In genomic region chr1:164625004-164625617, GRCh38 we compare ENCODE assay signal across 12 cellular contexts.
DNase-seq lines count a peak whose midpoint lies in the region; ATAC-seq and TF ChIP-seq lines count a peak whose summit lies in the region.
"Had no signal": no experiment of that assay in that cellular context is flagged by ENCODE, and none has a peak within 500 bp of the region (broad histone marks: within the 10 kb centered on the region; RNA-seq: fewer than 3 reads in every experiment).

No MANE protein-coding gene starts in this region.

- H3K9me3 Mint-ChIP-seq in endothelial cell (ENCODE audit: unreplicated experiment), result no peaks in the 10 kb centered on the region

- no peak overlapping the region for H3K4me3 Mint-ChIP-seq in endothelial cell (ENCODE audit: unreplicated experiment)

- no TSS peak for BruUV-seq in OCI-LY7 (replicated peaks; lab: Mats Ljungman, UMichigan)

- no peaks in the 10 kb centered on the region for H3K9me3 ChIP-seq in OCI-LY7 (ENCODE audit: low read length)
- H3K9me3 ChIP-seq: right lobe of liver had no signal

- CTCF ChIA-PET in OCI-LY7 (lab: Charles Lee; ENCODE audit: unreplicated experiment), result no interaction called here

- no peaks in the 10 kb centered on the region for H4K20me1 ChIP-seq in OCI-LY7 (ENCODE audit: insufficient read depth, low read length)

- no peak overlapping the region for H3K4me3 ChIP-seq in OCI-LY7 (ENCODE audit: low read depth, low read length, poor library complexity, severe bottlenecking)
- H3K4me3 ChIP-seq in retinal pigment epithelial cell (ENCODE audit: low read length), result no peak overlapping the region
- H3K4me3 ChIP-seq: right lobe of liver had no signal

- 0 out of 2 replicates have a peak, but pooled peaks have one; percentile 8 for TF ChIP-seq CTCF in GM12874 (IDR thresholded peaks at IDR 0.05; ENCODE audit: insufficient read depth, low read depth, low read length)
- 0 out of 2 replicates have a peak, but pooled peaks have one; percentile 10 for TF ChIP-seq CTCF in OCI-LY7 (conservative IDR thresholded peaks at IDR 0.05; ENCODE audit: low read length)
- peak; percentile 87 for TF ChIP-seq CTCF in endothelial cell (IDR thresholded peaks at IDR 0.05; ENCODE audit: unreplicated experiment)
- TF ChIP-seq CTCF in retinal pigment epithelial cell (conservative IDR thresholded peaks at IDR 0.05; ENCODE audit: low read depth, low read length), result peak; percentile 57

- ATAC-seq in HG03025 (IDR thresholded peaks at IDR 0.05; ENCODE audit: low FRiP score, unreplicated experiment), result no peak
- no peak for ATAC-seq in HG02588 (IDR thresholded peaks at IDR 0.05; ENCODE audit: unreplicated experiment)
- ATAC-seq: activated CD4-positive, CD25-positive, alpha-beta regulatory T cell treated with anti-CD3 and anti-CD28 coated beads, Interleukin-2, amount 50 U/mL, for 24 hours; left colon; right lobe of liver had no signal

- no peak overlapping the region for H3K27ac ChIP-seq in OCI-LY7 (ENCODE audit: low read depth, low read length, poor library complexity, severe bottlenecking)
- H3K27ac ChIP-seq: right lobe of liver had no signal

- intact Hi-C loops in OCI-LY7 (cut with micrococcal nuclease; ENCODE audit: unreplicated experiment), result no loop called here

- H3K27me3 Mint-ChIP-seq in endothelial cell (ENCODE audit: unreplicated experiment), result no peaks in the 10 kb centered on the region

- H3K36me3 ChIP-seq in OCI-LY7 (ENCODE audit: insufficient read depth, low read length), result no peaks in the 10 kb centered on the region
- H3K36me3 ChIP-seq: right lobe of liver had no signal

- no peaks in the 10 kb centered on the region for H3K36me3 Mint-ChIP-seq in endothelial cell (ENCODE audit: low read depth, unreplicated experiment)

- H3K4me2 ChIP-seq in OCI-LY7 (ENCODE audit: low read length), result no peak overlapping the region

- POLR2A ChIA-PET in OCI-LY7 (lab: Charles Lee), result no interaction called here

- H3K79me2 ChIP-seq in OCI-LY7 (ENCODE audit: insufficient read depth, low read depth, low read length), result no peaks in the 10 kb centered on the region

- DNase-seq in OCI-LY7 (ENCODE audit: low spot score), result peak; percentile 2
- DNase-seq in endothelial cell (ENCODE audit: low spot score), result no peak
- DNase-seq in retinal pigment epithelial cell (ENCODE audit: low read depth), result no peak
- no peak for DNase-seq in AG20443 (ENCODE audit: low spot score)
- DNase-seq: activated gamma-delta T cell treated with Interleukin-2 at 50 U/mL for 16 hours, left colon, NCI-H1048, right lobe of liver had no signal

- H3K27ac Mint-ChIP-seq in endothelial cell (ENCODE audit: unreplicated experiment), result peak overlapping the region; percentile 78

- no peaks in the 10 kb centered on the region for H3K4me1 ChIP-seq in OCI-LY7 (ENCODE audit: insufficient read depth, low read length, poor library complexity, severe bottlenecking)

- H2AFZ ChIP-seq in OCI-LY7 (ENCODE audit: low read length), result no peak overlapping the region

- peaks cover 41% of the 10 kb centered on the region for H3K4me1 Mint-ChIP-seq in endothelial cell (ENCODE audit: unreplicated experiment)

- no peaks in the 10 kb centered on the region for H3K9me2 ChIP-seq in OCI-LY7 (ENCODE audit: insufficient read depth, low read length)

Comparison
In these comparisons a context has a peak if more than half of its experiments do, and no peak if none do; other contexts are left out.
1. CTCF ChIP-seq: peak in every context shown above with its lines; median percentile 87 in endothelial cell; 57 in retinal pigment epithelial cell; 10 in OCI-LY7; 8 in GM12874.